ENCODE assay signal across 13 cellular contexts in genomic region chr22:42868751-42869251, GRCh38. TPM values are rescaled to one million over a fixed set of nuclear protein-coding genes. Genes with fewer than 3 reads are reported as not detected.
A peak's percentile ranks its signal among the peaks of the same experiment; 100 is the strongest.
DNase-seq lines count a peak whose midpoint lies in the region; ATAC-seq and TF ChIP-seq lines count a peak whose summit lies in the region.
"Had no signal": no experiment of that assay in that cellular context is flagged by ENCODE, and none has a peak within 500 bp of the region (broad histone marks: within the 10 kb centered on the region; RNA-seq: fewer than 3 reads in every experiment).

No MANE protein-coding gene starts in this region.

- no peaks in the 10 kb centered on the region for H3K9me3 ChIP-seq in neutrophil
- H3K9me3 ChIP-seq: MG63, ovary had no signal

- no peak for TF ChIP-seq CTCF in neutrophil (IDR thresholded peaks at IDR 0.05)
- TF ChIP-seq CTCF in endothelial cell (IDR thresholded peaks at IDR 0.05; ENCODE audit: unreplicated experiment): no peak

- ATAC-seq in Right ventricle myocardium superior (ENCODE audit: poor library complexity) (peak; percentile 78), GM21786 (IDR thresholded peaks at IDR 0.05; ENCODE audit: unreplicated experiment) (no peak), GM18519 (IDR thresholded peaks at IDR 0.05; ENCODE audit: low FRiP score, unreplicated experiment) (no peak)

- no peak overlapping the region for H3K4me3 ChIP-seq in neutrophil (ENCODE audit: low read depth in 1 of 2, low read length in 1 of 2)
- H3K4me3 ChIP-seq: MG63, ovary had no signal

- intact Hi-C loops in Right ventricle myocardium superior (cut with DNase I): loop anchor here (10.0 kb wide), 1 partner anchor 166 kb away; no protein-coding TSS in a partner anchor

- H3K27me3 Mint-ChIP-seq in endothelial cell (ENCODE audit: unreplicated experiment): peaks cover 9% of the 10 kb centered on the region

- H3K36me3 Mint-ChIP-seq in endothelial cell (ENCODE audit: low read depth, unreplicated experiment): peaks cover 16% of the 10 kb centered on the region

- H3K27me3 ChIP-seq in neutrophil: no peaks in the 10 kb centered on the region
- H3K27me3 ChIP-seq: MG63, ovary had no signal

- H3K27ac ChIP-seq in neutrophil: peak overlapping the region; percentile 29
- H3K27ac ChIP-seq: ovary, WERI-Rb-1 had no signal

- peaks cover 8 to 11% of the 10 kb centered on the region in 2 experiments for H3K4me1 ChIP-seq in neutrophil (ENCODE audit: control insufficient read depth in 1 of 2, insufficient read depth in 1 of 2, low read depth in 1 of 2, low read length in 1 of 2)

- H3K9me3 Mint-ChIP-seq in endothelial cell (ENCODE audit: unreplicated experiment): no peaks in the 10 kb centered on the region

- no peak overlapping the region for H3K27ac Mint-ChIP-seq in endothelial cell (ENCODE audit: unreplicated experiment)

- DNase-seq in COR-L47 (lab: John Stamatoyannopoulos, UW) (peak; percentile 62), SHP77 (lab: John Stamatoyannopoulos, UW) (peak; percentile 65 to 88), Right ventricle myocardium superior (peak; percentile 74), endothelial cell (ENCODE audit: low spot score) (no peak), GDM1 (lab: John Stamatoyannopoulos, UW) (no peak)
- DNase-seq: activated T-cell treated with anti-CD3 and anti-CD28 coated beads, Interleukin-2, amount 50 U/mL, for 48 hours; dermis blood vessel endothelial cell; MG63; WERI-Rb-1 had no signal

- H3K4me3 Mint-ChIP-seq in endothelial cell (ENCODE audit: unreplicated experiment): no peak overlapping the region

- peaks cover 54% of the 10 kb centered on the region for H3K36me3 ChIP-seq in neutrophil
- H3K36me3 ChIP-seq: ovary had no signal

- H3K4me1 Mint-ChIP-seq in endothelial cell (ENCODE audit: unreplicated experiment): peaks cover 11% of the 10 kb centered on the region

RNA-seq across cellular contexts. Expression of gene ARFGAP3, which starts 11.7 kb away (rescaled TPM):
- total RNA-seq in Right ventricle myocardium superior (22.4 TPM), endothelial cell (ENCODE audit: unreplicated experiment) (29.8 TPM)

Comparison
In these comparisons a context has a peak if more than half of its experiments do, and no peak if none do; other contexts are left out.
1. DNase-seq: peak in COR-L47 (single experiment), SHP77 (2 of 2) and Right ventricle myocardium superior (single experiment); none in endothelial cell (single experiment) and GDM1 (single experiment).